1 cellular context compared by ENCODE assay signal in genomic region chr10:133337079-133337725, GRCh38.
TF ChIP-seq lines count a peak whose summit lies in the region.

No MANE protein-coding gene starts in this region.

TF ChIP-seq in IMR-90, 13 proteins besides CTCF, POLR2A, EP300 and RAD21 (continued from another document):
- TF ChIP-seq MAFK (IDR thresholded peaks at IDR 0.05; ENCODE audit: low read depth, low read length) (no peak), FOS (IDR thresholded peaks at IDR 0.05; ENCODE audit: low read depth, low read length) (no peak), BHLHE40 (IDR thresholded peaks at IDR 0.05; ENCODE audit: low read depth, low read length) (no peak), MAZ (IDR thresholded peaks at IDR 0.05; ENCODE audit: borderline replicate concordance, low read depth, low read length) (no peak), USF2 (IDR thresholded peaks at IDR 0.05; ENCODE audit: low read depth, low read length) (no peak), CHD1 (IDR thresholded peaks at IDR 0.05; ENCODE audit: low read depth, low read length) (no peak)
- TF ChIP-seq, protein P1, sequence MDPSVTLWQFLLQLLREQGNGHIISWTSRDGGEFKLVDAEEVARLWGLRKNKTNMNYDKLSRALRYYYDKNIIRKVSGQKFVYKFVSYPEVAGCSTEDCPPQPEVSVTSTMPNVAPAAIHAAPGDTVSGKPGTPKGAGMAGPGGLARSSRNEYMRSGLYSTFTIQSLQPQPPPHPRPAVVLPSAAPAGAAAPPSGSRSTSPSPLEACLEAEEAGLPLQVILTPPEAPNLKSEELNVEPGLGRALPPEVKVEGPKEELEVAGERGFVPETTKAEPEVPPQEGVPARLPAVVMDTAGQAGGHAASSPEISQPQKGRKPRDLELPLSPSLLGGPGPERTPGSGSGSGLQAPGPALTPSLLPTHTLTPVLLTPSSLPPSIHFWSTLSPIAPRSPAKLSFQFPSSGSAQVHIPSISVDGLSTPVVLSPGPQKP (IDR thresholded peaks at IDR 0.05; ENCODE audit: borderline replicate concordance, low read depth, low read length) = no peak
